Comparison of ENCODE assay signal across 1 cellular context in the genomic region with DNA sequence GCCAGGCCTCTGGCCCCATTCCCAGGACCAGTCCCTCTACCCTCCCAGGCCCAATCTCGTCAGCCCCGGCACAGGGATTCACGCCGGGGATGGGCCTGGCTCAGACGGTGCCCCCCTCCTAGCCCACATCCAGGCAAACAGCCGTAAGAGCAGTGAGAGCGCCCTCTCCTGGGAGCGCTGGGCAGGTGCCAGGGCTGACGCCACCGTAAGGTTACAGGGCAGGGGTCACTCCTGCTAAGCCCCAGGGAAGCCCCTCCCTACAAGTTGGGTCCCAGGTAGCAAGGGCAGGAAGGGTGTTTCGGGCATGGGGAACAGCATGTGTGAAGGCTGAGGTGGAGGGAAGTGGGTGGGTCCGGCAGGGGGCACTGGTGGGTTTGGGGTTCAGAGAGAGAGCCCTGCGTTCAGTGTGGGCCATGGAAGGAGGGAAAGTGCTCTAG.
TF ChIP-seq lines count a peak whose summit lies in the region.

No MANE protein-coding gene starts in this region.

TF ChIP-seq in HepG2, 621 proteins besides CTCF, POLR2A, EP300 and RAD21 (continued from another document and continues in another):
- no peak for TF ChIP-seq ZNF513 (CRISPR knock-in tag; conservative IDR thresholded peaks at IDR 0.05)
- no peak for TF ChIP-seq SOX5 (CRISPR knock-in tag; IDR thresholded peaks at IDR 0.05; ENCODE audit: borderline replicate concordance)
- TF ChIP-seq ATF6 (CRISPR knock-in tag; conservative IDR thresholded peaks at IDR 0.05) = no peak
- 0 out of 2 replicates have a peak, but pooled peaks have one; percentile 22 for TF ChIP-seq ZNF746 (CRISPR knock-in tag; IDR thresholded peaks at IDR 0.05)
- TF ChIP-seq ZBTB42 (CRISPR knock-in tag; IDR thresholded peaks at IDR 0.05) = no peak
- peak; percentile 68; the same call in 1 of the 2 replicates for TF ChIP-seq ZBTB7A (CRISPR knock-in tag; IDR thresholded peaks at IDR 0.05)
- TF ChIP-seq, protein P1, sequence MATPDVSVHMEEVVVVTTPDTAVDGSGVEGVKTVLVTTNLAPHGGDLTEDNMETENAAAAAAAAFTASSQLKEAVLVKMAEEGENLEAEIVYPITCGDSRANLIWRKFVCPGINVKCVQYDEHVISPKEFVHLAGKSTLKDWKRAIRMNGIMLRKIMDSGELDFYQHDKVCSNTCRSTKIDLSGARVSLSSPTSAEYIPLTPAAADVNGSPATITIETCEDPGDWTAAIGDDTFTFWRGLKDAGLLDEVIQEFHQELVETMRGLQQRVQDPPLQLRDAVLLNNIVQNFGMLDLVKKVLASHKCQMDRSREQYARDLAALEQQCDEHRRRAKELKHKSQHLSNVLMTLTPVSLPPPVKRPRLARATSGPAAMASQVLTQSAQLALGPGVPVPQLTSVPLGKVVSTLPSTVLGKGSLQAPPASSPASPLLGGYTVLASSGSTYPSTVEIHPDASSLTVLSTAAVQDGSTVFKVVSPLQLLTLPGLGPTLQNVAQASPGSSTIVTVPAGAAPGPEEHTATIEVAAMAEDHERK (CRISPR knock-in tag; IDR thresholded peaks at IDR 0.05; ENCODE audit: low read depth) = no peak
- TF ChIP-seq HNRNPK (IDR thresholded peaks at IDR 0.05; ENCODE audit: low read depth, low read length, poor library complexity, severe bottlenecking) = no peak
- TF ChIP-seq MIER3 (CRISPR knock-in tag; IDR thresholded peaks at IDR 0.05; ENCODE audit: borderline replicate concordance) = no peak
- no peak for TF ChIP-seq KLF13 (CRISPR knock-in tag; IDR thresholded peaks at IDR 0.05)
- no peak for TF ChIP-seq ZFAT (CRISPR knock-in tag; conservative IDR thresholded peaks at IDR 0.05)
- TF ChIP-seq ELF1 (CRISPR knock-in tag; IDR thresholded peaks at IDR 0.05) = no peak
- no peak for TF ChIP-seq ZNF737 (CRISPR knock-in tag; IDR thresholded peaks at IDR 0.05; ENCODE audit: borderline replicate concordance)
- TF ChIP-seq HNRNPLL (IDR thresholded peaks at IDR 0.05; ENCODE audit: low read depth, low read length, poor library complexity, severe bottlenecking) = peak; percentile 28
- TF ChIP-seq GABPA (IDR thresholded peaks at IDR 0.05; ENCODE audit: low read depth, low read length) = no peak
- no peak for TF ChIP-seq GABPA (CRISPR knock-in tag; IDR thresholded peaks at IDR 0.05; ENCODE audit: low read depth)
- no peak for TF ChIP-seq KLF9 (CRISPR knock-in tag; IDR thresholded peaks at IDR 0.05; ENCODE audit: low read depth)
- no peak for TF ChIP-seq BHLHE40 (IDR thresholded peaks at IDR 0.05; ENCODE audit: low read length)
- TF ChIP-seq TEAD2 (CRISPR knock-in tag; IDR thresholded peaks at IDR 0.05) = no peak
- TF ChIP-seq, protein P2, sequence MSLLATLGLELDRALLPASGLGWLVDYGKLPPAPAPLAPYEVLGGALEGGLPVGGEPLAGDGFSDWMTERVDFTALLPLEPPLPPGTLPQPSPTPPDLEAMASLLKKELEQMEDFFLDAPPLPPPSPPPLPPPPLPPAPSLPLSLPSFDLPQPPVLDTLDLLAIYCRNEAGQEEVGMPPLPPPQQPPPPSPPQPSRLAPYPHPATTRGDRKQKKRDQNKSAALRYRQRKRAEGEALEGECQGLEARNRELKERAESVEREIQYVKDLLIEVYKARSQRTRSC (CRISPR knock-in tag; IDR thresholded peaks at IDR 0.05; ENCODE audit: low read depth) = no peak
- TF ChIP-seq TBX3 (IDR thresholded peaks at IDR 0.05; ENCODE audit: borderline replicate concordance) = no peak
- TF ChIP-seq, protein P3, sequence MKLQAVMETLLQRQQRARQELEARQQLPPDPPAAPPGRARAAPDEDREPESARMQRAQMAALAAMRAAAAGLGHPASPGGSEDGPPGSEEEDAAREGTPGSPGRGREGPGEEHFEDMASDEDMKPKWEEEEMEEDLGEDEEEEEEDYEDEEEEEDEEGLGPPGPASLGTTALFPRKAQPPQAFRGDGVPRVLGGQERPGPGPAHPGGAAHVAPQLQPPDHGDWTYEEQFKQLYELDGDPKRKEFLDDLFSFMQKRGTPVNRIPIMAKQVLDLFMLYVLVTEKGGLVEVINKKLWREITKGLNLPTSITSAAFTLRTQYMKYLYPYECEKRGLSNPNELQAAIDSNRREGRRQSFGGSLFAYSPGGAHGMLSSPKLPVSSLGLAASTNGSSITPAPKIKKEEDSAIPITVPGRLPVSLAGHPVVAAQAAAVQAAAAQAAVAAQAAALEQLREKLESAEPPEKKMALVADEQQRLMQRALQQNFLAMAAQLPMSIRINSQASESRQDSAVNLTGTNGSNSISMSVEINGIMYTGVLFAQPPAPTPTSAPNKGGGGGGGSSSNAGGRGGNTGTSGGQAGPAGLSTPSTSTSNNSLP (IDR thresholded peaks at IDR 0.05; ENCODE audit: low read depth, low read length) = no peak
- no peak for TF ChIP-seq ZNF577 (CRISPR knock-in tag; IDR thresholded peaks at IDR 0.05; ENCODE audit: borderline replicate concordance, low read depth)
- TF ChIP-seq NR2F1 (CRISPR knock-in tag; IDR thresholded peaks at IDR 0.05) = peak in 1 of 2 experiments; percentile 52; a peak in 1 of 4 replicates
- no peak for TF ChIP-seq ZNF510 (CRISPR knock-in tag; IDR thresholded peaks at IDR 0.05; ENCODE audit: low read depth)
- TF ChIP-seq ZNF407 (CRISPR knock-in tag; IDR thresholded peaks at IDR 0.05; ENCODE audit: not compliant biosample characterization) = no peak
- TF ChIP-seq NFRKB (IDR thresholded peaks at IDR 0.05) = no peak
- TF ChIP-seq PRDM10 (CRISPR knock-in tag; IDR thresholded peaks at IDR 0.05; ENCODE audit: low read depth) = no peak
- TF ChIP-seq HMGXB4 (CRISPR knock-in tag; IDR thresholded peaks at IDR 0.05; ENCODE audit: borderline replicate concordance in 1 of 2, low read depth in 1 of 2) = 0 out of 4 replicates have a peak, but pooled peaks of 1 of the 2 experiments have one; percentile 53
- TF ChIP-seq ZNF331 (CRISPR knock-in tag; IDR thresholded peaks at IDR 0.05) = no peak
- TF ChIP-seq RARG (CRISPR knock-in tag; IDR thresholded peaks at IDR 0.05; ENCODE audit: low read depth) = no peak
- TF ChIP-seq NFIC (IDR thresholded peaks at IDR 0.05; ENCODE audit: low read length) = no peak
- TF ChIP-seq ATAD3A (CRISPR knock-in tag; IDR thresholded peaks at IDR 0.05) = no peak
- no peak for TF ChIP-seq ZNF484 (CRISPR knock-in tag; IDR thresholded peaks at IDR 0.05; ENCODE audit: borderline replicate concordance, low read depth)
- TF ChIP-seq ZKSCAN5 (CRISPR knock-in tag; IDR thresholded peaks at IDR 0.05) = no peak
